15 cellular contexts compared by ENCODE assay signal in genomic region chr3:197430961-197431910, GRCh38.
DNase-seq lines count a peak whose midpoint lies in the region; FAIRE-seq and TF ChIP-seq lines count a peak whose summit lies in the region.
"Had no signal": no experiment of that assay in that cellular context is flagged by ENCODE, and none has a peak within 500 bp of the region (broad histone marks: within the 10 kb centered on the region; RNA-seq: fewer than 3 reads in every experiment).

No MANE protein-coding gene starts in this region.

- no TSS peak for BruUV-seq in endothelial cell of umbilical vein (replicated peaks; lab: Mats Ljungman, UMichigan)

- H3K27ac ChIP-seq in endothelial cell of umbilical vein (ENCODE audit: insufficient read depth, low read depth, low read length), result no peak overlapping the region
- H3K27ac ChIP-seq: lower lobe of right lung, RWPE1 had no signal

- H4K20me1 ChIP-seq in endothelial cell of umbilical vein (replicated peaks; ENCODE audit: control insufficient read depth, extremely low read depth, insufficient read depth, low read length), result no peaks in the 10 kb centered on the region

- TF ChIP-seq CTCF in AG09309 (IDR thresholded peaks at IDR 0.05; ENCODE audit: control insufficient read depth, insufficient read depth, low read depth, low read length, missing control alignments), result no peak
- no peak for TF ChIP-seq CTCF in endothelial cell of umbilical vein (IDR thresholded peaks at IDR 0.05; ENCODE audit: extremely low read depth in 1 of 2, insufficient read depth in 1 of 2, low read depth in 1 of 2, low read length in 2 of 2)

- FAIRE-seq in endothelial cell of umbilical vein (lab: Jason Lieb, UNC), result no peak

- H3K4me3 ChIP-seq in AG09309 (ENCODE audit: control insufficient read depth, low read depth, low read length) (no peak overlapping the region), endothelial cell of umbilical vein (replicated peaks in 1 of 3; ENCODE audit: insufficient read depth in 1 of 3, low read depth in 1 of 3, low read length in 3 of 3) (no peak overlapping the region)
- H3K4me3 ChIP-seq: lower lobe of right lung had no signal

- TF ChIP-seq POLR2A in endothelial cell of umbilical vein (IDR thresholded peaks at IDR 0.05; ENCODE audit: low read depth, low read length), result no peak

- H3K9me3 ChIP-seq in endothelial cell of umbilical vein (replicated peaks; ENCODE audit: control insufficient read depth, insufficient read depth, low read length), result no peaks in the 10 kb centered on the region
- H3K9me3 ChIP-seq: lower lobe of right lung had no signal

- H3K9ac ChIP-seq in endothelial cell of umbilical vein (replicated peaks; ENCODE audit: extremely low read depth, insufficient read depth, low read length), result no peak overlapping the region

- CTCF ChIA-PET in endothelial cell of umbilical vein (lab: Charles Lee), result interaction anchor here (1.3 kb wide), 1 partner anchor 10 kb away, joined by 4 read pairs; no protein-coding TSS in a partner anchor

- DNase-seq in AG09309 (ENCODE audit: low read depth) (peak; percentile 48), LHCN-M2 (ENCODE audit: low read depth) (peak; percentile 50), endothelial cell of umbilical vein (ENCODE audit: low read depth, low spot score) (peak; percentile 27), mesenteric fat pad (ENCODE audit: low spot score) (peak; percentile 74), occipital lobe (lab: John Stamatoyannopoulos, UW) (no peak), NCI-H1694 (lab: John Stamatoyannopoulos, UW) (no peak), cerebellar cortex (ENCODE audit: low spot score) (no peak), NCI-H345 treated with DMSO at 0.1 percent for 48 hours (lab: John Stamatoyannopoulos, UW; ENCODE audit: unreplicated experiment) (no peak)
- DNase-seq: CD4-positive, CD25-positive, alpha-beta regulatory T cell; lower lobe of right lung; NCI-H1048; NCI-H446; stimulated activated CD4-positive, alpha-beta T cell treated with anti-CD3 and anti-CD28 coated beads, Interleukin-1b, Interleukin-23, amount 100 ng/mL, for 48 hours; stimulated activated naive CD4-positive, alpha-beta T cell had no signal

- no peak overlapping the region for H3K4me2 ChIP-seq in endothelial cell of umbilical vein (ENCODE audit: insufficient read depth, low read length)

- H3K79me2 ChIP-seq in endothelial cell of umbilical vein (ENCODE audit: control insufficient read depth, insufficient read depth, low read length), result no peaks in the 10 kb centered on the region

- dilution Hi-C loops in endothelial cell of umbilical vein (cut with MboI; ENCODE audit: extremely low pct_ligation_motif_present, low sequenced_read_pairs), result no loop called here

- no peaks in the 10 kb centered on the region for H3K36me3 ChIP-seq in endothelial cell of umbilical vein (ENCODE audit: control insufficient read depth in 2 of 2, extremely low read depth in 1 of 2, insufficient read depth in 2 of 2, low read length in 2 of 2)
- H3K36me3 ChIP-seq: lower lobe of right lung had no signal

- no peaks in the 10 kb centered on the region for H3K9me1 ChIP-seq in endothelial cell of umbilical vein (replicated peaks; ENCODE audit: control insufficient read depth, extremely low read depth, insufficient read depth, low read length)

- peak overlapping the region; percentile 53 for H2AFZ ChIP-seq in endothelial cell of umbilical vein (ENCODE audit: low read depth, low read length)

- POLR2A ChIA-PET in endothelial cell of umbilical vein (lab: Charles Lee), result no interaction called here

- intact Hi-C loops in endothelial cell of umbilical vein (cut with micrococcal nuclease), result no loop called here

- H3K27me3 ChIP-seq in endothelial cell of umbilical vein (ENCODE audit: control insufficient read depth in 2 of 2, insufficient read depth in 2 of 2, low read length in 2 of 2), result peaks cover 3 to 8% of the 10 kb centered on the region in 2 experiments

- peaks cover 11% of the 10 kb centered on the region for H3K4me1 ChIP-seq in endothelial cell of umbilical vein (ENCODE audit: control insufficient read depth, extremely low read depth, insufficient read depth, low read length)

TF ChIP-seq in endothelial cell of umbilical vein, 7 proteins besides CTCF, POLR2A, EP300 and RAD21:
- TF ChIP-seq MYC (IDR thresholded peaks at IDR 0.05; ENCODE audit: low read depth, low read length), result no peak
- no peak for TF ChIP-seq JUN (IDR thresholded peaks at IDR 0.05; ENCODE audit: borderline replicate concordance, insufficient read depth, insufficient read length, low read depth)
- no peak for TF ChIP-seq POLR2AphosphoS5 (IDR thresholded peaks at IDR 0.05; ENCODE audit: insufficient read depth, low read depth, low read length)
- TF ChIP-seq MAX (IDR thresholded peaks at IDR 0.05; ENCODE audit: insufficient read depth, insufficient read length), result no peak
- no peak for TF ChIP-seq FOS (IDR thresholded peaks at IDR 0.05; ENCODE audit: borderline replicate concordance, insufficient read depth, low read length)
- no peak for TF ChIP-seq GATA2 (IDR thresholded peaks at IDR 0.05; ENCODE audit: insufficient read depth, insufficient read length, low read depth, low read length)
- no peak for TF ChIP-seq EZH2 (IDR thresholded peaks at IDR 0.05; ENCODE audit: borderline replicate concordance, low read depth, low read length, severe bottlenecking)

Comparison
In these comparisons a context has a peak if more than half of its experiments do, and no peak if none do; other contexts are left out.
1. DNase-seq: peak in AG09309 (single experiment), LHCN-M2 (single experiment), endothelial cell of umbilical vein (single experiment) and mesenteric fat pad (single experiment); none in occipital lobe (single experiment), NCI-H1694 (single experiment), cerebellar cortex (single experiment) and NCI-H345 treated with DMSO at 0.1 percent for 48 hours (single experiment).